ENCODE assay signal across 1 cellular context in genomic region chr6:37210313-37210898, GRCh38.
TF ChIP-seq lines count a peak whose summit lies in the region.

No MANE protein-coding gene starts in this region.

TF ChIP-seq in GM12878, 131 proteins besides CTCF, POLR2A, EP300 and RAD21 (continued from another document):
- no peak for TF ChIP-seq USF1 (IDR thresholded peaks at IDR 0.05; ENCODE audit: borderline replicate concordance, extremely low read length, insufficient read depth, low read depth, low read length)
- no peak for TF ChIP-seq RB1 (IDR thresholded peaks at IDR 0.05; ENCODE audit: borderline replicate concordance)
- TF ChIP-seq GABPA (IDR thresholded peaks at IDR 0.05; ENCODE audit: low read depth): no peak
- no peak for TF ChIP-seq BCLAF1 (IDR thresholded peaks at IDR 0.05)
- TF ChIP-seq ATF2 (IDR thresholded peaks at IDR 0.05; ENCODE audit: low read length): no peak
- 0 out of 2 replicates have a peak, but pooled peaks have one; percentile 51 for TF ChIP-seq YY1 (IDR thresholded peaks at IDR 0.05; ENCODE audit: low read depth, low read length)
- TF ChIP-seq TCF3 (IDR thresholded peaks at IDR 0.05; ENCODE audit: borderline replicate concordance, insufficient read depth, low read depth, low read length): no peak
- TF ChIP-seq EED (IDR thresholded peaks at IDR 0.05; ENCODE audit: low read depth): no peak
- TF ChIP-seq CREM (IDR thresholded peaks at IDR 0.05; ENCODE audit: low read depth): no peak
- TF ChIP-seq TARDBP (IDR thresholded peaks at IDR 0.05; ENCODE audit: borderline replicate concordance): no peak
- TF ChIP-seq ZBTB40 (IDR thresholded peaks at IDR 0.05; ENCODE audit: borderline replicate concordance): no peak
- TF ChIP-seq FOXM1 (IDR thresholded peaks at IDR 0.05; ENCODE audit: low read depth, low read length): no peak
- no peak for TF ChIP-seq HDAC6 (IDR thresholded peaks at IDR 0.05; ENCODE audit: unreplicated experiment)
- TF ChIP-seq KDM1A (IDR thresholded peaks at IDR 0.05; ENCODE audit: borderline replicate concordance): no peak
- no peak for TF ChIP-seq ZNF592 (IDR thresholded peaks at IDR 0.05)
- no peak for TF ChIP-seq SIX5 (IDR thresholded peaks at IDR 0.05; ENCODE audit: low read depth, low read length, severe bottlenecking)
- TF ChIP-seq POU2F2 (IDR thresholded peaks at IDR 0.05; ENCODE audit: borderline replicate concordance, low read depth, low read length): no peak
- no peak for TF ChIP-seq RFX5 (IDR thresholded peaks at IDR 0.05; ENCODE audit: low read depth, low read length)
- TF ChIP-seq SMC3 (IDR thresholded peaks at IDR 0.05; ENCODE audit: borderline replicate concordance, low read length): peak; percentile 90
- TF ChIP-seq FOXK2 (IDR thresholded peaks at IDR 0.05): no peak
- no peak for TF ChIP-seq CHD1 (IDR thresholded peaks at IDR 0.05; ENCODE audit: low read depth, low read length)
- TF ChIP-seq IKZF2 (IDR thresholded peaks at IDR 0.05): peak in 1 of 2 experiments; percentile 25; a peak in 1 of 4 replicates
- TF ChIP-seq RCOR1 (conservative IDR thresholded peaks at IDR 0.05; ENCODE audit: low read depth, low read length): no peak
- no peak for TF ChIP-seq STAT3 (IDR thresholded peaks at IDR 0.05; ENCODE audit: low read depth, low read length)
- no peak for TF ChIP-seq HDAC2 (IDR thresholded peaks at IDR 0.05)
